ENCODE assay signal across 20 cellular contexts in genomic region chr1:65050735-65051134, GRCh38.
A peak's percentile ranks its signal among the peaks of the same experiment; 100 is the strongest.
DNase-seq lines count a peak whose midpoint lies in the region; ATAC-seq and TF ChIP-seq lines count a peak whose summit lies in the region.
"Had no signal": no experiment of that assay in that cellular context is flagged by ENCODE, and none has a peak within 500 bp of the region (broad histone marks: within the 10 kb centered on the region; RNA-seq: fewer than 3 reads in every experiment).

No MANE protein-coding gene starts in this region.

- no peaks in the 10 kb centered on the region for H3K27me3 ChIP-seq in upper lobe of right lung
- H3K27me3 ChIP-seq: BLaER1 treated with 17β-estradiol and CSF1 and Interleukin-3, amounts not matched to agents 10 nM and 100 nM; esophagus muscularis mucosa had no signal

- peak overlapping the region; percentile 69 for H3K27ac Mint-ChIP-seq in activated T-cell treated with anti-CD3 and anti-CD28 coated beads, Interleukin-2, amount 50 U/mL, for 24 hours
- peak overlapping the region; percentile 92 for H3K27ac Mint-ChIP-seq in T-helper 17 cell
- H3K27ac Mint-ChIP-seq in stimulated activated memory B cell treated with anti-CD40 and anti-IgM and Interleukin-4, amounts not matched to agents 10 μg/mL and 1 μg/mL and 100 μg/mL, for 72 hours = no peak overlapping the region
- H3K27ac Mint-ChIP-seq: activated B cell treated with CpG ODN at 0.5 μM for 24 hours had no signal

- no peaks in the 10 kb centered on the region for H3K9me3 Mint-ChIP-seq in activated T-cell treated with anti-CD3 and anti-CD28 coated beads, Interleukin-2, amount 50 U/mL, for 24 hours
- no peaks in the 10 kb centered on the region for H3K9me3 Mint-ChIP-seq in stimulated activated memory B cell treated with anti-CD40 and anti-IgM and Interleukin-4, amounts not matched to agents 10 μg/mL and 1 μg/mL and 100 μg/mL, for 72 hours
- H3K9me3 Mint-ChIP-seq: activated B cell treated with CpG ODN at 0.5 μM for 24 hours; activated T-helper 1 cell treated with anti-CD3 and anti-CD28 coated beads, Interleukin-12 subunit alpha, Interleukin-12 subunit beta, Interleukin-2, Interleukin-4 antibody, amounts not matched to agents 30 ng/mL and 10 ng/mL and 1 ng/mL, durations not matched to agents 14 hours and 24 hours and 36 hours had no signal

- intact Hi-C loops in upper lobe of right lung (cut with DNase I) = no loop called here

- no peaks in the 10 kb centered on the region for H3K27me3 Mint-ChIP-seq in activated T-cell treated with anti-CD3 and anti-CD28 coated beads, Interleukin-2, amount 50 U/mL, for 24 hours
- H3K27me3 Mint-ChIP-seq in T-helper 17 cell = no peaks in the 10 kb centered on the region
- H3K27me3 Mint-ChIP-seq in stimulated activated memory B cell treated with anti-CD40 and anti-IgM and Interleukin-4, amounts not matched to agents 10 μg/mL and 1 μg/mL and 100 μg/mL, for 72 hours = no peaks in the 10 kb centered on the region
- H3K27me3 Mint-ChIP-seq: activated B cell treated with CpG ODN at 0.5 μM for 24 hours had no signal

- TF ChIP-seq CTCF in upper lobe of right lung (IDR thresholded peaks at IDR 0.05) = no peak

- peaks cover 11% of the 10 kb centered on the region for H3K4me1 ChIP-seq in upper lobe of right lung

- no peaks in the 10 kb centered on the region for H3K9me3 ChIP-seq in T-helper 17 cell (ENCODE audit: control insufficient read depth, low read length, poor library complexity, severe bottlenecking)
- H3K9me3 ChIP-seq in upper lobe of right lung = no peaks in the 10 kb centered on the region
- H3K9me3 ChIP-seq: BLaER1 treated with 17β-estradiol and CSF1 and Interleukin-3, amounts not matched to agents 10 nM and 100 nM; esophagus muscularis mucosa; left ventricle myocardium inferior; thoracic aorta had no signal

- no peak overlapping the region for H3K4me3 ChIP-seq in upper lobe of right lung
- H3K4me3 ChIP-seq: BLaER1 treated with 17β-estradiol and CSF1 and Interleukin-3, amounts not matched to agents 10 nM and 100 nM; esophagus muscularis mucosa; left ventricle myocardium inferior; thoracic aorta had no signal

- no peak for DNase-seq in activated T-cell treated with anti-CD3 and anti-CD28 coated beads, Interleukin-2, amount 50 U/mL, for 24 hours
- DNase-seq in activated T-cell treated with anti-CD3 and anti-CD28 coated beads for 4 hours (no peak), NCI-H2029 treated with DMSO at 0.1 percent for 48 hours (lab: John Stamatoyannopoulos, UW) (peak; percentile 99), T-helper 17 cell (no peak), upper lobe of right lung (no peak), DMS114 treated with DMSO at 0.1 percent for 48 hours (lab: John Stamatoyannopoulos, UW; ENCODE audit: unreplicated experiment) (no peak)
- DNase-seq: activated B cell treated with CpG ODN at 0.5 μM for 24 hours; activated CD8-positive, alpha-beta memory T cell treated with anti-CD3 and anti-CD28 coated beads for 24 hours; caudate nucleus; effector CD4-positive, alpha-beta T cell; left ventricle myocardium inferior; NCI-H226; retina had no signal

- H3K4me1 Mint-ChIP-seq in activated T-cell treated with anti-CD3 and anti-CD28 coated beads, Interleukin-2, amount 50 U/mL, for 24 hours (ENCODE audit: low read depth) = peaks cover 47% of the 10 kb centered on the region
- peaks cover 36% of the 10 kb centered on the region for H3K4me1 Mint-ChIP-seq in T-helper 17 cell
- H3K4me1 Mint-ChIP-seq in stimulated activated memory B cell treated with anti-CD40 and anti-IgM and Interleukin-4, amounts not matched to agents 10 μg/mL and 1 μg/mL and 100 μg/mL, for 72 hours = no peaks in the 10 kb centered on the region
- H3K4me1 Mint-ChIP-seq: activated B cell treated with CpG ODN at 0.5 μM for 24 hours had no signal

- ATAC-seq in T-helper 17 cell (no peak), upper lobe of right lung (peak; percentile 83), GM21737 (IDR thresholded peaks at IDR 0.05; ENCODE audit: unreplicated experiment) (no peak)
- ATAC-seq in stimulated activated memory B cell treated with anti-CD40 and anti-IgM and Interleukin-4, amounts not matched to agents 10 μg/mL and 1 μg/mL and 100 μg/mL, for 72 hours = no peak
- ATAC-seq: Right ventricle myocardium inferior had no signal

- no peak overlapping the region for H3K4me3 Mint-ChIP-seq in activated T-cell treated with anti-CD3 and anti-CD28 coated beads, Interleukin-2, amount 50 U/mL, for 24 hours
- H3K4me3 Mint-ChIP-seq in T-helper 17 cell = no peak overlapping the region
- no peak overlapping the region for H3K4me3 Mint-ChIP-seq in stimulated activated memory B cell treated with anti-CD40 and anti-IgM and Interleukin-4, amounts not matched to agents 10 μg/mL and 1 μg/mL and 100 μg/mL, for 72 hours
- H3K4me3 Mint-ChIP-seq: activated B cell treated with CpG ODN at 0.5 μM for 24 hours had no signal

- peaks cover 15% of the 10 kb centered on the region for H3K36me3 ChIP-seq in upper lobe of right lung

- H3K27ac ChIP-seq in upper lobe of right lung = peak overlapping the region; percentile 1
- H3K27ac ChIP-seq: BLaER1 treated with 17β-estradiol and CSF1 and Interleukin-3, amounts not matched to agents 10 nM and 100 nM; esophagus muscularis mucosa; left ventricle myocardium inferior; thoracic aorta had no signal

- peaks cover 14% of the 10 kb centered on the region for H3K36me3 Mint-ChIP-seq in activated T-cell treated with anti-CD3 and anti-CD28 coated beads, Interleukin-2, amount 50 U/mL, for 24 hours (ENCODE audit: low read depth)
- peaks cover 2% of the 10 kb centered on the region for H3K36me3 Mint-ChIP-seq in T-helper 17 cell (ENCODE audit: low read depth)
- peaks cover 9% of the 10 kb centered on the region for H3K36me3 Mint-ChIP-seq in stimulated activated memory B cell treated with anti-CD40 and anti-IgM and Interleukin-4, amounts not matched to agents 10 μg/mL and 1 μg/mL and 100 μg/mL, for 72 hours
